In the genomic region with DNA sequence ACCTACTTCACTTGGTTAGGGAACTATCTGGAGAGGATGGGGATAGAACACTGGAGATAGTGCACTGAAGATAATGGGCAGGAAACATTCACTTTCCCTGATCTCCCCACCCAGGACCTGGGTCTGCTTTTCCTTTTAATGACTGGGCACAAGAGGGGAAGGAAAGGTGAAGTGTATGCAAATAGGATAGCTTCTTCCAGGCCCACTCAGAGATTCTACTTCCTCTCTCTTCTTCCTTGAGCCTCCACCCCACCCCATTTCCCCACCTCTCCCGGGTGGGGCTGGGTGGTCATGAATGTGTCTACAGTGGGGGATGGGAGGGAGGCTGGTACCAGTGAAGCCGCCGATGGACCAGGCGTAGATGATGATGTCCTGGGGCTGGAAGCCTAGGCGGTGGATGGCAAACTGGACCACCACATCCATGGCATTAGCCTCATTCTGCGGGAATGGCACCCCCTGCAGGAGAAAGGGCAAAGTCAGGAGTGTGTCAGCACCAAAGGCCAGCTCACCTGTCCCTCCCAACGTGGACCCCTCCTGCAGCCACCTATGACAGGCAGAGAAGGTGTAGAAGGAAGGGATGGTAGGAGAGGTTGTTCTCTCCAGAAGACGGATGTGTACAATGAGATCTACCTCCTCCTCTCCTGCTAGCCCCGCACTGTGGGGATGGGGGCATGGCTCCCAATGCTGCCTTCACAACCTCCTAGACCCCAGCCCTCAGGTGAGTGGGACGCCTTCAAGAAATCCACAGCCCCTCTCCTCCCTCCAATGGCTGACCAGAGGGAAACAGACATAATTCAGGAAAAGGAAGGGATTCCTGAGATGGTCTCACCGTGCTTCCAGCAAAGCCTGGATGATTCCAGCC, we compare ENCODE assay signal across 1 cellular context.
TF ChIP-seq lines count a peak whose summit lies in the region.

No MANE protein-coding gene starts in this region.

TF ChIP-seq in GM12878, 131 proteins besides CTCF, POLR2A, EP300 and RAD21:
- TF ChIP-seq, protein P1, sequence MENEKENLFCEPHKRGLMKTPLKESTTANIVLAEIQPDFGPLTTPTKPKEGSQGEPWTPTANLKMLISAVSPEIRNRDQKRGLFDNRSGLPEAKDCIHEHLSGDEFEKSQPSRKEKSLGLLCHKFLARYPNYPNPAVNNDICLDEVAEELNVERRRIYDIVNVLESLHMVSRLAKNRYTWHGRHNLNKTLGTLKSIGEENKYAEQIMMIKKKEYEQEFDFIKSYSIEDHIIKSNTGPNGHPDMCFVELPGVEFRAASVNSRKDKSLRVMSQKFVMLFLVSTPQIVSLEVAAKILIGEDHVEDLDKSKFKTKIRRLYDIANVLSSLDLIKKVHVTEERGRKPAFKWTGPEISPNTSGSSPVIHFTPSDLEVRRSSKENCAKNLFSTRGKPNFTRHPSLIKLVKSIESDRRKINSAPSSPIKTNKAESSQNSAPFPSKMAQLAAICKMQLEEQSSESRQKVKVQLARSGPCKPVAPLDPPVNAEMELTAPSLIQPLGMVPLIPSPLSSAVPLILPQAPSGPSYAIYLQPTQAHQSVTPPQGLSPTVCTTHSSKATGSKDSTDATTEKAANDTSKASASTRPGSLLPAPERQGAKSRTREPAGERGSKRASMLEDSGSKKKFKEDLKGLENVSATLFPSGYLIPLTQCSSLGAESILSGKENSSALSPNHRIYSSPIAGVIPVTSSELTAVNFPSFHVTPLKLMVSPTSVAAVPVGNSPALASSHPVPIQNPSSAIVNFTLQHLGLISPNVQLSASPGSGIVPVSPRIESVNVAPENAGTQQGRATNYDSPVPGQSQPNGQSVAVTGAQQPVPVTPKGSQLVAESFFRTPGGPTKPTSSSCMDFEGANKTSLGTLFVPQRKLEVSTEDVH (IDR thresholded peaks at IDR 0.05; ENCODE audit: low read depth, partially characterized antibody), result no peak
- TF ChIP-seq EGR1 (IDR thresholded peaks at IDR 0.05; ENCODE audit: borderline replicate concordance in 1 of 2, low read depth in 2 of 2, low read length in 2 of 2) (no peak), GATAD2B (conservative IDR thresholded peaks at IDR 0.05; ENCODE audit: low read depth) (no peak), NR2C1 (IDR thresholded peaks at IDR 0.05) (no peak), SPI1 (IDR thresholded peaks at IDR 0.05; ENCODE audit: borderline replicate concordance, insufficient read depth, low read depth, low read length) (no peak), RELA (IDR thresholded peaks at IDR 0.05; ENCODE audit: borderline replicate concordance, partially characterized antibody) (no peak), JUNB (IDR thresholded peaks at IDR 0.05) (no peak), MYB (IDR thresholded peaks at IDR 0.05; ENCODE audit: borderline replicate concordance, low read depth, low read length) (no peak), SIX5 (IDR thresholded peaks at IDR 0.05; ENCODE audit: low read depth, low read length, severe bottlenecking) (no peak), CBX3 (IDR thresholded peaks at IDR 0.05; ENCODE audit: borderline replicate concordance, low read depth) (no peak), KDM1A (IDR thresholded peaks at IDR 0.05; ENCODE audit: borderline replicate concordance) (no peak), POLR2AphosphoS2 (IDR thresholded peaks at IDR 0.05; ENCODE audit: low read depth, low read length) (no peak), ZSCAN29 (IDR thresholded peaks at IDR 0.05) (no peak), MYC (IDR thresholded peaks at IDR 0.05; ENCODE audit: insufficient read depth, insufficient read length, insufficient replicate concordance, low read length, severe bottlenecking) (no peak), ZZZ3 (IDR thresholded peaks at IDR 0.05; ENCODE audit: control insufficient read depth, insufficient read length, low read depth) (no peak), YBX1 (IDR thresholded peaks at IDR 0.05) (no peak)
- TF ChIP-seq, protein P2, sequence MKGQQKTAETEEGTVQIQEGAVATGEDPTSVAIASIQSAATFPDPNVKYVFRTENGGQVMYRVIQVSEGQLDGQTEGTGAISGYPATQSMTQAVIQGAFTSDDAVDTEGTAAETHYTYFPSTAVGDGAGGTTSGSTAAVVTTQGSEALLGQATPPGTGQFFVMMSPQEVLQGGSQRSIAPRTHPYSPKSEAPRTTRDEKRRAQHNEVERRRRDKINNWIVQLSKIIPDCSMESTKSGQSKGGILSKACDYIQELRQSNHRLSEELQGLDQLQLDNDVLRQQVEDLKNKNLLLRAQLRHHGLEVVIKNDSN (IDR thresholded peaks at IDR 0.05; ENCODE audit: borderline replicate concordance, extremely low read length, insufficient read depth, low read depth, low read length), result no peak
